Comparison of ENCODE assay signal across 21 cellular contexts in the genomic region with DNA sequence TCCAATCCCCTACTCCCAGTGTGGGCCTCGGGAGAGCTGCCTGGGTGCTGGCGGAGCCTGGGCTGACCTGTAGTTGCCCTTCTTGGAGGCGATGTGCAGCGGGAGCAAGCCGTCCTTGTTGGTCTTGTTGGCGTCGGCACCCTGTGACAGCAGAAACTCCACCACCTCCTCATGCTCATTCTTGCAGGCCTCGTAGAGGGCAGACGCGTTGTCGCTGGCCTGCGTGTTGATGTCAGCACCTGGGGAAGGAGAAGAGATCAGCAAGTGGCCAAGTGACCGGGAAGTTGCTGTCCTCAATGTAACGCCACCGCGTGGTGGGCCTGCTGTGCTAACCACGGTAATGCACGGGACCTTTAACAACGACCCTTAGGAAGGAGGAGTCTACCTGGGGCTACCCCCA. TPM values are rescaled to one million over a fixed set of nuclear protein-coding genes. Genes with fewer than 3 reads are reported as not detected.
DNase-seq lines count a peak whose midpoint lies in the region; ATAC-seq and TF ChIP-seq lines count a peak whose summit lies in the region.
"Had no signal": no experiment of that assay in that cellular context is flagged by ENCODE, and none has a peak within 500 bp of the region (broad histone marks: within the 10 kb centered on the region; RNA-seq: fewer than 3 reads in every experiment).

No MANE protein-coding gene starts in this region.

- H3K4me3 ChIP-seq in IMR-90 (ENCODE audit: insufficient read depth, low read depth, low read length): no peak overlapping the region
- no peak overlapping the region for H3K4me3 ChIP-seq in psoas muscle
- H3K4me3 ChIP-seq in ascending aorta: no peak overlapping the region
- H3K4me3 ChIP-seq: GM23248 had no signal

- H3K27ac ChIP-seq in IMR-90 (ENCODE audit: insufficient read depth, low read length) (no peak overlapping the region), psoas muscle (peak overlapping the region; percentile 98), ascending aorta (peak overlapping the region in 1 of 2 donors; percentile 1)
- H3K27ac ChIP-seq: C4-2B, GM23248, KMS-11 had no signal

- H3K9ac ChIP-seq in IMR-90 (ENCODE audit: low read depth, low read length): no peak overlapping the region
- H3K9ac ChIP-seq: GM23248, KMS-11 had no signal

- no peak overlapping the region for H3K56ac ChIP-seq in IMR-90 (ENCODE audit: extremely low read depth, insufficient read depth, low read length)

- H4K8ac ChIP-seq in IMR-90 (ENCODE audit: low read depth in 2 of 2, low read length in 2 of 2): no peak overlapping the region

- no peak overlapping the region for H3K23ac ChIP-seq in IMR-90 (ENCODE audit: low read depth, low read length)

- no peaks in the 10 kb centered on the region for H3K79me1 ChIP-seq in IMR-90 (ENCODE audit: low read depth in 1 of 2, low read length in 2 of 2)

- H3K9me1 ChIP-seq in IMR-90 (ENCODE audit: insufficient read depth, low read length): no peaks in the 10 kb centered on the region

- H2BK15ac ChIP-seq in IMR-90 (ENCODE audit: low read depth, low read length): no peak overlapping the region

- no peak overlapping the region for H2BK120ac ChIP-seq in IMR-90 (ENCODE audit: low read depth, low read length)

- no peak for TF ChIP-seq POLR2A in IMR-90 (IDR thresholded peaks at IDR 0.05; ENCODE audit: low read depth, low read length)

- ATAC-seq in IMR-90 (ENCODE audit: low read depth) (no peak), left ventricle myocardium superior (no peak), psoas muscle (no peak)
- ATAC-seq: HCT116 had no signal

- no peaks in the 10 kb centered on the region for H3K4me1 ChIP-seq in IMR-90 (ENCODE audit: control insufficient read depth, insufficient read depth, low read length)
- peaks cover 96% of the 10 kb centered on the region for H3K4me1 ChIP-seq in psoas muscle
- peaks cover 0 to 4% of the 10 kb centered on the region in 2 donors for H3K4me1 ChIP-seq in ascending aorta

- H4K5ac ChIP-seq in IMR-90 (ENCODE audit: low read depth, low read length): no peak overlapping the region

- dilution Hi-C loops in IMR-90 (cut with HindIII; ENCODE audit: low sequenced_read_pairs, unreplicated experiment): no loop called here

- H3K18ac ChIP-seq in IMR-90 (ENCODE audit: low read depth, low read length): no peak overlapping the region

- H3K14ac ChIP-seq in IMR-90 (replicated peaks; ENCODE audit: low read depth, low read length): no peak overlapping the region

- no peak overlapping the region for H2BK20ac ChIP-seq in IMR-90 (ENCODE audit: low read depth, low read length)

- TF ChIP-seq CTCF in IMR-90 (conservative IDR thresholded peaks at IDR 0.05; ENCODE audit: low read depth, low read length): no peak
- no peak for TF ChIP-seq CTCF in psoas muscle (IDR thresholded peaks at IDR 0.05)
- no peak for TF ChIP-seq CTCF in ascending aorta (IDR thresholded peaks at IDR 0.05)

- no TSS peak for BruUV-seq in IMR-90 (replicated peaks; lab: Mats Ljungman, UMichigan)

- H3K4me2 ChIP-seq in IMR-90 (ENCODE audit: low read depth, low read length): no peak overlapping the region
- H3K4me2 ChIP-seq: KMS-11 had no signal

- H3K36me3 ChIP-seq in IMR-90 (ENCODE audit: control insufficient read depth, insufficient read depth, low read length) (no peaks in the 10 kb centered on the region), psoas muscle (ENCODE audit: insufficient read depth in 1 of 2, low read depth in 1 of 2) (peaks cover 0 to 98% of the 10 kb centered on the region in 2 donors), ascending aorta (peaks cover 62 to 80% of the 10 kb centered on the region in 2 donors)

- H3K9me3 ChIP-seq in IMR-90 (ENCODE audit: control insufficient read depth, insufficient read depth, low read length) (no peaks in the 10 kb centered on the region), psoas muscle (no peaks in the 10 kb centered on the region), ascending aorta (no peaks in the 10 kb centered on the region)

- no peak overlapping the region for H2BK5ac ChIP-seq in IMR-90 (ENCODE audit: low read depth, low read length, poor library complexity, severe bottlenecking)

- DNase-seq in ELF-1 (ENCODE audit: low read depth, low spot score) (peak; percentile 56), IMR-90 (no peak), left ventricle myocardium superior (peak; percentile 35), psoas muscle (peak in 1 of 2 donors; percentile 55), HEK293T (ENCODE audit: extremely low spot score) (no peak), DMS153 treated with DMSO at 0.1 percent for 48 hours (lab: John Stamatoyannopoulos, UW; ENCODE audit: unreplicated experiment) (no peak), ascending aorta (ENCODE audit: low spot score in 2 of 2) (no peak)
- DNase-seq: AML-193, DMS79 treated with DMSO at 0.1 percent for 48 hours, GM23248, MV-4-11, NCI-H1694 treated with DMSO at 0.1 percent for 48 hours, NCI-H2227 treated with DMSO at 0.1 percent for 48 hours, NCI-H510A treated with DMSO at 0.1 percent for 48 hours, NCI-H774, OCI-M1, SIG-M5 had no signal

- H2AK5ac ChIP-seq in IMR-90 (ENCODE audit: low read depth, low read length): peak overlapping the region; percentile 24; the same call in 1 of the 2 replicates

- no peak for TF ChIP-seq RAD21 in IMR-90 (IDR thresholded peaks at IDR 0.05; ENCODE audit: low read length)

- POLR2A ChIA-PET in IMR-90 (lab: Charles Lee; ENCODE audit: unreplicated experiment): no interaction called here
- POLR2A ChIA-PET in HEK293T (lab: Yijun Ruan, JAX): no interaction called here

- no peak overlapping the region for H2AK9ac ChIP-seq in IMR-90 (replicated peaks; ENCODE audit: low read depth, low read length, poor library complexity)

- H3K27me3 ChIP-seq in IMR-90 (ENCODE audit: control insufficient read depth, insufficient read depth, low read length) (no peaks in the 10 kb centered on the region; the same call in 1 of the 2 replicates), psoas muscle (ENCODE audit: insufficient read depth in 3 of 3, low read length in 2 of 3) (no peaks in the 10 kb centered on the region), ascending aorta (no peaks in the 10 kb centered on the region)

- H4K91ac ChIP-seq in IMR-90 (ENCODE audit: insufficient read depth, low read depth, low read length): no peak overlapping the region

- in situ Hi-C loops in IMR-90 (cut with MboI; ENCODE audit: low sequenced_read_pairs): loop anchor here (10.0 kb wide), 1 partner anchor 188 kb away; no protein-coding TSS in a partner anchor

- CTCF ChIA-PET in IMR-90 (lab: Yijun Ruan, JAX) (no interaction called here), HEK293T (lab: Yijun Ruan, JAX) (interaction anchor here (1.1 kb wide), 1 partner anchor 9 kb away, joined by 3 read pairs; no protein-coding TSS in a partner anchor)

- intact Hi-C loops in IMR-90 (cut with micrococcal nuclease) (no loop called here), left ventricle myocardium superior (cut with micrococcal nuclease) (loop anchor here (10.0 kb wide), 1 partner anchor 58 kb away; no protein-coding TSS in a partner anchor), psoas muscle (cut with DNase I) (no loop called here), ascending aorta (cut with DNase I) (no loop called here)

- no peak overlapping the region for H2AFZ ChIP-seq in IMR-90 (replicated peaks; ENCODE audit: low read length, poor library complexity)
- H2AFZ ChIP-seq: GM23248 had no signal

- 79% methylated on average over 4 of the region's 19 CpGs; no CpG with 5 or more reads in 1 of the 2 experiments for WGBS in IMR-90 (ENCODE audit: extremely low coverage in 2 of 2, insufficient read length in 1 of 2), 2 experiments
- 48 to 68% (median 64%) methylated on average over 19 of the region's 19 CpGs for WGBS in psoas muscle, 3 donors

- H4K20me1 ChIP-seq in IMR-90 (ENCODE audit: insufficient read depth, low read length): no peaks in the 10 kb centered on the region

- H3K4ac ChIP-seq in IMR-90 (ENCODE audit: low read depth, low read length): no peak overlapping the region

TF ChIP-seq in IMR-90, 13 proteins besides CTCF, POLR2A, EP300 and RAD21 (continues in another document):
- TF ChIP-seq SMC3 (IDR thresholded peaks at IDR 0.05; ENCODE audit: low read depth, low read length) (no peak), BHLHE40 (IDR thresholded peaks at IDR 0.05; ENCODE audit: low read depth, low read length) (no peak)

TF ChIP-seq in HEK293T, 16 proteins besides CTCF, POLR2A, EP300 and RAD21:
- TF ChIP-seq HDGF (IDR thresholded peaks at IDR 0.05; ENCODE audit: borderline replicate concordance): no peak
- no peak for TF ChIP-seq FOXA1 (IDR thresholded peaks at IDR 0.05)
- no peak for TF ChIP-seq BHLHE40 (IDR thresholded peaks at IDR 0.05; ENCODE audit: borderline replicate concordance)

RNA-seq across cellular contexts. Expression of a gene that starts 20.1 kb away (rescaled TPM):
- not detected in 2 replicates for total RNA-seq in IMR-90 (2012; rRNA removed)
- polyA plus RNA-seq in IMR-90 (2012; rRNA removed): not detected in 2 replicates
- polyA plus RNA-seq in IMR-90 (2012; cell fraction: cytosol; rRNA removed): not detected in 2 replicates
- polyA plus RNA-seq in IMR-90 (2012; cell fraction: nucleus; rRNA removed; ENCODE audit: low replicate concordance): not detected in 2 replicates
- total RNA-seq in left ventricle myocardium superior: not detected
- total RNA-seq in psoas muscle: not detected
- under 1 TPM in 2 of 3 donors, not detected in 1; 0.14 to 0.32 TPM for polyA plus RNA-seq in psoas muscle
- not detected for total RNA-seq in ascending aorta
- total RNA-seq: GM23248, RPMI7951 had no signal
- polyA plus RNA-seq: GM23248 had no signal

RNA-seq across cellular contexts. Expression of a gene that starts 29.1 kb away (rescaled TPM):
- 0.54 and 0.83 TPM in 2 replicates for total RNA-seq in IMR-90 (2012; rRNA removed)
- polyA plus RNA-seq in IMR-90 (2012; rRNA removed): 0.77 and 0.98 TPM in 2 replicates
- 0.42 and 0.78 TPM in 2 replicates for polyA plus RNA-seq in IMR-90 (2012; cell fraction: cytosol; rRNA removed)
- polyA plus RNA-seq in IMR-90 (2012; cell fraction: nucleus; rRNA removed; ENCODE audit: low replicate concordance): 1.3 and 3.4 TPM in 2 replicates
- total RNA-seq in left ventricle myocardium superior: 268 TPM
- 100 to 1,000 TPM; 148 to 443 (median 252) TPM for total RNA-seq in psoas muscle
- 100 to 1,000 TPM in 2 of 3 donors, 10 to 100 TPM in 1; 41.2 to 460 (median 217) TPM for polyA plus RNA-seq in psoas muscle
- total RNA-seq in ascending aorta: 58.6 TPM
- total RNA-seq: GM23248 had no signal

RNA-seq across cellular contexts. Expression of a gene that starts 49.8 kb away (rescaled TPM):
- total RNA-seq in IMR-90 (2012; rRNA removed): not detected in 2 replicates
- polyA plus RNA-seq in IMR-90 (2012; rRNA removed): not detected in 2 replicates
- polyA plus RNA-seq in IMR-90 (2012; cell fraction: cytosol; rRNA removed): not detected in 2 replicates
- not detected in 2 replicates for polyA plus RNA-seq in IMR-90 (2012; cell fraction: nucleus; rRNA removed; ENCODE audit: low replicate concordance)
- total RNA-seq in left ventricle myocardium superior: 0.74 TPM
- total RNA-seq in psoas muscle: 1 to 10 TPM in 3 of 4 donors, under 1 TPM in 1; 0.71 to 3.9 (median 2.2) TPM
- under 1 TPM; 0.04 to 0.69 (median 0.61) TPM for polyA plus RNA-seq in psoas muscle
- not detected for total RNA-seq in ascending aorta
- total RNA-seq: GM23248, RPMI7951 had no signal
- polyA plus RNA-seq: GM23248 had no signal

Comparison
In these comparisons a context has a peak if more than half of its experiments do, and no peak if none do; other contexts are left out.
1. DNase-seq: peak in ELF-1 (single experiment) and left ventricle myocardium superior (single experiment); none in IMR-90 (single experiment), HEK293T (single experiment), DMS153 treated with DMSO at 0.1 percent for 48 hours (single experiment) and ascending aorta (0 of 2).
2. RNA of a gene that starts 29.1 kb away (total RNA-seq): 148 to 443 TPM in psoas muscle, 268 TPM in left ventricle myocardium superior (single experiment) and 58.6 TPM in ascending aorta (single experiment); 0.54 to 0.83 TPM in IMR-90; every median in the first group is over 10 times any median in the second.